Comparison of ENCODE assay signal across 25 cellular contexts in the genomic region with DNA sequence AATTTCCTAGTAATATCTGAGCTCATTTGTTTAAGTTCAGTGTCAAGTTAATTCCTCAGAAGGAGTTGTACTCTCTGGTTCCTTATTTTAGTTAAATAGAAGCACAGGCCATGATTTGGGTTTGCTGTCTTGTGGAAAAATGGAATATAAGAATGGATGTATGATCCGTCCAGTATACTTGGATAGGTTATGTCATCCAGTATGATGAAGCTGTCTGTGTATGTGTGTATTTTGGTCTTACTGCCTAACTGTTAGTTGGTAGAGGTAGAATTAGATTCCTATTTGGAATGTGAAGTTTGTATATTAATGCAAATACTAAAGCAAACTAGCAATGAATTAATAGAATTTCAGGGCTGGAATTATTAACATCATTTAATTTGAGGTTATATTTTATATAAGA. TPM values are rescaled to one million over a fixed set of nuclear protein-coding genes. Genes with fewer than 3 reads are reported as not detected.
DNase-seq lines count a peak whose midpoint lies in the region; TF ChIP-seq lines count a peak whose summit lies in the region.
"Had no signal": no experiment of that assay in that cellular context is flagged by ENCODE, and none has a peak within 500 bp of the region (broad histone marks: within the 10 kb centered on the region; RNA-seq: fewer than 3 reads in every experiment).

No MANE protein-coding gene starts in this region.

- H3K4me1 ChIP-seq in esophagus muscularis mucosa (peaks cover 0 to 22% (median 15%) of the 10 kb centered on the region in 4 donors), sigmoid colon (peaks cover 0 to 21% (median 14%) of the 10 kb centered on the region in 4 donors)
- H3K4me1 ChIP-seq: Peyer's patch, uterus had no signal

- intact Hi-C loops in esophagus muscularis mucosa (cut with DNase I) = no loop called here
- intact Hi-C loops in sigmoid colon (cut with DNase I) = no loop called here

- H3K9me3 ChIP-seq in SU-DHL-6 (ENCODE audit: insufficient read depth, low read length) = no peaks in the 10 kb centered on the region
- no peaks in the 10 kb centered on the region for H3K9me3 ChIP-seq in esophagus muscularis mucosa
- no peaks in the 10 kb centered on the region for H3K9me3 ChIP-seq in sigmoid colon
- H3K9me3 ChIP-seq: Peyer's patch, psoas muscle, SJSA1, uterus had no signal

- no peak overlapping the region for H3K27ac Mint-ChIP-seq in activated naive CD8-positive, alpha-beta T cell
- H3K27ac Mint-ChIP-seq in activated naive CD8-positive, alpha-beta T cell treated with anti-CD3 and anti-CD28 coated beads for 36 hours = no peak overlapping the region
- H3K27ac Mint-ChIP-seq: activated naive CD8-positive, alpha-beta T cell treated with anti-CD3 and anti-CD28 coated beads, Interleukin-2, amount 10 ng/mL, durations not matched to agents 7 days and 5 days; CD8-positive, alpha-beta memory T cell had no signal

- 52% methylated on average over 1 of the region's 1 CpG for WGBS in esophagus muscularis mucosa
- WGBS in sigmoid colon, 2 donors = 90 to 94% methylated on average over 1 of the region's 1 CpG

- H3K9ac ChIP-seq in SU-DHL-6 (ENCODE audit: low read length) = no peak overlapping the region

- TF ChIP-seq CTCF in SU-DHL-6 (IDR thresholded peaks at IDR 0.05; ENCODE audit: insufficient read depth, low read length, poor library complexity, severe bottlenecking) = no peak
- no peak for TF ChIP-seq CTCF in esophagus muscularis mucosa (IDR thresholded peaks at IDR 0.05)
- no peak for TF ChIP-seq CTCF in sigmoid colon (IDR thresholded peaks at IDR 0.05)

- POLR2A ChIA-PET in HEK293T (lab: Yijun Ruan, JAX) = interaction anchor here (2.0 kb wide), 1 partner anchor 8 kb away, joined by 13 read pairs; a partner anchor contains a TSS

- no peaks in the 10 kb centered on the region for H3K9me3 Mint-ChIP-seq in activated naive CD8-positive, alpha-beta T cell (ENCODE audit: low read depth)
- no peaks in the 10 kb centered on the region for H3K9me3 Mint-ChIP-seq in activated naive CD8-positive, alpha-beta T cell treated with anti-CD3 and anti-CD28 coated beads for 36 hours
- H3K9me3 Mint-ChIP-seq: activated naive CD8-positive, alpha-beta T cell treated with anti-CD3 and anti-CD28 coated beads, Interleukin-2, amount 10 ng/mL, durations not matched to agents 7 days and 5 days; CD8-positive, alpha-beta memory T cell; naive thymus-derived CD4-positive, alpha-beta T cell had no signal

- CTCF ChIA-PET in HEK293T (lab: Yijun Ruan, JAX) = interaction anchor here (0.6 to 0.8 kb wide), 4 partner anchors 15 to 1822 kb away, joined by 3 to 4 read pairs (median 3); no protein-coding TSS in a partner anchor

- H3K4me1 Mint-ChIP-seq in activated naive CD8-positive, alpha-beta T cell (ENCODE audit: low read depth) = peaks cover 38% of the 10 kb centered on the region
- peaks cover 42% of the 10 kb centered on the region for H3K4me1 Mint-ChIP-seq in activated naive CD8-positive, alpha-beta T cell treated with anti-CD3 and anti-CD28 coated beads for 36 hours

- H3K36me3 ChIP-seq in SU-DHL-6 (ENCODE audit: low read length) = peaks cover 78% of the 10 kb centered on the region
- H3K36me3 ChIP-seq in esophagus muscularis mucosa = peaks cover 0 to 18% (median 8%) of the 10 kb centered on the region in 4 donors
- H3K36me3 ChIP-seq in sigmoid colon = peaks cover 0 to 6% (median 0%) of the 10 kb centered on the region in 4 donors
- H3K36me3 ChIP-seq: SJSA1, uterus had no signal

- H3F3A ChIP-seq in SU-DHL-6 (ENCODE audit: insufficient read depth) = peaks cover 34% of the 10 kb centered on the region

- no peak for DNase-seq in activated naive CD8-positive, alpha-beta T cell treated with anti-CD3 and anti-CD28 coated beads for 36 hours
- DNase-seq in esophagus muscularis mucosa (ENCODE audit: extremely low spot score) (no peak), sigmoid colon (no peak), NCI-H2227 treated with DMSO at 0.1 percent for 48 hours (lab: John Stamatoyannopoulos, UW) (no peak), iPS-NIHi11 (ENCODE audit: low spot score) (no peak), HEK293T (ENCODE audit: extremely low spot score) (no peak)
- DNase-seq: activated CD4-positive, alpha-beta T cell treated with anti-CD3 and anti-CD28 coated beads for 4 hours; activated naive CD8-positive, alpha-beta T cell treated with anti-CD3 and anti-CD28 coated beads, Interleukin-2, amount 10 ng/mL, durations not matched to agents 7 days and 5 days; AML-193; CD8-positive, alpha-beta memory T cell; DMS153; GF-D8; glutamatergic neuron; KG1; left colon; naive thymus-derived CD4-positive, alpha-beta T cell; NCI-H510A treated with DMSO at 0.1 percent for 48 hours; nucleus accumbens; Peyer's patch; psoas muscle; T-helper 1 cell; uterus had no signal

- no peaks in the 10 kb centered on the region for H3K27me3 Mint-ChIP-seq in activated naive CD8-positive, alpha-beta T cell
- no peaks in the 10 kb centered on the region for H3K27me3 Mint-ChIP-seq in activated naive CD8-positive, alpha-beta T cell treated with anti-CD3 and anti-CD28 coated beads for 36 hours
- H3K27me3 Mint-ChIP-seq: activated naive CD8-positive, alpha-beta T cell treated with anti-CD3 and anti-CD28 coated beads, Interleukin-2, amount 10 ng/mL, durations not matched to agents 7 days and 5 days; CD8-positive, alpha-beta memory T cell; naive thymus-derived CD4-positive, alpha-beta T cell had no signal

- H3K4me2 ChIP-seq in SU-DHL-6 (ENCODE audit: low read depth, low read length, poor library complexity, severe bottlenecking) = peak overlapping the region; percentile 76

- H2AFZ ChIP-seq in SU-DHL-6 (ENCODE audit: low read depth, low read length, severe bottlenecking) = no peak overlapping the region

- peaks cover 59% of the 10 kb centered on the region for H4K20me1 ChIP-seq in SU-DHL-6 (ENCODE audit: low read depth, low read length)

- no peak for TF ChIP-seq POLR2A in esophagus muscularis mucosa (IDR thresholded peaks at IDR 0.05; ENCODE audit: low read depth)
- TF ChIP-seq POLR2A in sigmoid colon (IDR thresholded peaks at IDR 0.05) = no peak

- peak overlapping the region; percentile 68 for H3K4me3 Mint-ChIP-seq in activated naive CD8-positive, alpha-beta T cell
- H3K4me3 Mint-ChIP-seq in activated naive CD8-positive, alpha-beta T cell treated with anti-CD3 and anti-CD28 coated beads for 36 hours = no peak overlapping the region
- H3K4me3 Mint-ChIP-seq: activated naive CD8-positive, alpha-beta T cell treated with anti-CD3 and anti-CD28 coated beads, Interleukin-2, amount 10 ng/mL, durations not matched to agents 7 days and 5 days had no signal

- H3K79me2 ChIP-seq in SU-DHL-6 (ENCODE audit: insufficient read depth, low read length) = peaks cover 98% of the 10 kb centered on the region

- H3K27me3 ChIP-seq in SU-DHL-6 (ENCODE audit: low read length) = no peaks in the 10 kb centered on the region
- H3K27me3 ChIP-seq in esophagus muscularis mucosa = no peaks in the 10 kb centered on the region
- H3K27me3 ChIP-seq in sigmoid colon = no peaks in the 10 kb centered on the region
- H3K27me3 ChIP-seq: Peyer's patch, SJSA1, uterus had no signal

- H3K27ac ChIP-seq in SU-DHL-6 (ENCODE audit: low read depth, low read length) (peak overlapping the region; percentile 7; the same call in 1 of the 2 replicates), esophagus muscularis mucosa (replicated peaks in 1 of 4) (peak overlapping the region; percentile 18 to 48 (median 30)), sigmoid colon (peak overlapping the region; percentile 14 to 49 (median 44))
- H3K27ac ChIP-seq: Peyer's patch, psoas muscle, SJSA1, uterus had no signal

- peaks cover 34% of the 10 kb centered on the region for H3K36me3 Mint-ChIP-seq in activated naive CD8-positive, alpha-beta T cell
- peaks cover 56% of the 10 kb centered on the region for H3K36me3 Mint-ChIP-seq in activated naive CD8-positive, alpha-beta T cell treated with anti-CD3 and anti-CD28 coated beads for 36 hours

- H3K9me2 ChIP-seq in SU-DHL-6 (replicated peaks; ENCODE audit: insufficient read depth, low read length) = no peaks in the 10 kb centered on the region

- no peak overlapping the region for H3K4me3 ChIP-seq in SU-DHL-6 (ENCODE audit: insufficient read depth, low read length, poor library complexity, severe bottlenecking)
- H3K4me3 ChIP-seq in esophagus muscularis mucosa = no peak overlapping the region
- no peak overlapping the region for H3K4me3 ChIP-seq in sigmoid colon
- H3K4me3 ChIP-seq: Peyer's patch, psoas muscle, SJSA1, uterus had no signal

- TF ChIP-seq EP300 in esophagus muscularis mucosa (IDR thresholded peaks at IDR 0.05) (no peak), sigmoid colon (IDR thresholded peaks at IDR 0.05) (no peak)

TF ChIP-seq in HEK293T, 16 proteins besides CTCF, POLR2A, EP300 and RAD21:
- TF ChIP-seq CTBP1 (IDR thresholded peaks at IDR 0.05; ENCODE audit: borderline replicate concordance) = no peak
- TF ChIP-seq ELF4 (IDR thresholded peaks at IDR 0.05) = no peak
- TF ChIP-seq, protein P1, sequence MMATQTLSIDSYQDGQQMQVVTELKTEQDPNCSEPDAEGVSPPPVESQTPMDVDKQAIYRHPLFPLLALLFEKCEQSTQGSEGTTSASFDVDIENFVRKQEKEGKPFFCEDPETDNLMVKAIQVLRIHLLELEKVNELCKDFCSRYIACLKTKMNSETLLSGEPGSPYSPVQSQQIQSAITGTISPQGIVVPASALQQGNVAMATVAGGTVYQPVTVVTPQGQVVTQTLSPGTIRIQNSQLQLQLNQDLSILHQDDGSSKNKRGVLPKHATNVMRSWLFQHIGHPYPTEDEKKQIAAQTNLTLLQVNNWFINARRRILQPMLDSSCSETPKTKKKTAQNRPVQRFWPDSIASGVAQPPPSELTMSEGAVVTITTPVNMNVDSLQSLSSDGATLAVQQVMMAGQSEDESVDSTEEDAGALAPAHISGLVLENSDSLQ (IDR thresholded peaks at IDR 0.05) = no peak
- TF ChIP-seq FOXM1 (IDR thresholded peaks at IDR 0.05; ENCODE audit: borderline replicate concordance) = no peak
- no peak for TF ChIP-seq LEF1 (IDR thresholded peaks at IDR 0.05; ENCODE audit: borderline replicate concordance)
- TF ChIP-seq ZNF384 (IDR thresholded peaks at IDR 0.05) = no peak
- no peak for TF ChIP-seq SP1 (IDR thresholded peaks at IDR 0.05)
- no peak for TF ChIP-seq HDGF (IDR thresholded peaks at IDR 0.05; ENCODE audit: borderline replicate concordance)
TF ChIP-seq in HEK293T: peak in this region for 0.

RNA-seq across cellular contexts. Expression of a gene that starts 7.9 kb away (rescaled TPM):
- total RNA-seq in activated naive CD8-positive, alpha-beta T cell treated with anti-CD3 and anti-CD28 coated beads for 36 hours = 10 to 100 TPM; 28.5 to 30.6 TPM
- total RNA-seq in esophagus muscularis mucosa = 1 to 10 TPM; 1.4 to 3.3 (median 2.4) TPM
- 1 to 10 TPM in 3 of 4 donors, under 1 TPM in 1; 0.55 to 3.4 (median 1.4) TPM for total RNA-seq in sigmoid colon
- polyA plus RNA-seq in sigmoid colon = 1 to 10 TPM in 2 of 3 donors, under 1 TPM in 1; 0.60 to 4.0 (median 1.6) TPM

Comparison
In these comparisons a context has a peak if more than half of its experiments do, and no peak if none do; other contexts are left out.
1. RNA of a gene that starts 7.9 kb away (total RNA-seq): 28.5 to 30.6 TPM in activated naive CD8-positive, alpha-beta T cell treated with anti-CD3 and anti-CD28 coated beads for 36 hours; 1.4 to 3.3 TPM in esophagus muscularis mucosa and 0.55 to 3.4 TPM in sigmoid colon; every median in the first group is over 4 times any median in the second.
2. Peak in every context shown above with its lines, with median percentiles within 50 percentile points of each other: H3K27ac ChIP-seq.